In the genomic region with DNA sequence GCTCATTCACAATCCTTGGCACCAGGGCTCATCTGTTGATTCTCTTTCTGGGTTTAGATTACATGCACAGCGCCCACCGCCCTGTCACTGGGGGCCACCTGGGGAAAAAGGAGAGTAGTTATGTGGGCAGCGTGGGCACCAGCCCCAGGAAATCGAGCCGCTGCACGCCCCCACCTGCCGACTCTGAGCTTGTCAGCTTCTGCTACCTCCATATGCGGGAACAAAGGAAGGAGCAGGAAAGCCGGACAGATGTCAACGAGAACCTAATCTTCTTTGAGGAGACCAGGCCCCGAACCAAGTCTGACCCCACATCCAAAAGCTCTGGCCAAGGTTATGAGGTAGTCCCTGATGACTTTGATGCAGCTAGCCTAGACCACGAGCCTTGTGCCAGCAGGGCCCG, we compare ENCODE assay signal across 2 cellular contexts.
TF ChIP-seq lines count a peak whose summit lies in the region.

No MANE protein-coding gene starts in this region.

TF ChIP-seq in endothelial cell of umbilical vein, 7 proteins besides CTCF, POLR2A, EP300 and RAD21:
- no peak for TF ChIP-seq FOS (IDR thresholded peaks at IDR 0.05; ENCODE audit: borderline replicate concordance, insufficient read depth, low read length)
- TF ChIP-seq GATA2 (IDR thresholded peaks at IDR 0.05; ENCODE audit: insufficient read depth, insufficient read length, low read depth, low read length): no peak
- TF ChIP-seq MYC (IDR thresholded peaks at IDR 0.05; ENCODE audit: low read depth, low read length): no peak
- no peak for TF ChIP-seq EZH2 (IDR thresholded peaks at IDR 0.05; ENCODE audit: borderline replicate concordance, low read depth, low read length, severe bottlenecking)
- TF ChIP-seq, protein P1, sequence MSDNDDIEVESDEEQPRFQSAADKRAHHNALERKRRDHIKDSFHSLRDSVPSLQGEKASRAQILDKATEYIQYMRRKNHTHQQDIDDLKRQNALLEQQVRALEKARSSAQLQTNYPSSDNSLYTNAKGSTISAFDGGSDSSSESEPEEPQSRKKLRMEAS (IDR thresholded peaks at IDR 0.05; ENCODE audit: insufficient read depth, insufficient read length): no peak
- TF ChIP-seq JUN (IDR thresholded peaks at IDR 0.05; ENCODE audit: borderline replicate concordance, insufficient read depth, insufficient read length, low read depth): no peak
- TF ChIP-seq POLR2AphosphoS5 (IDR thresholded peaks at IDR 0.05; ENCODE audit: insufficient read depth, low read depth, low read length): no peak

TF ChIP-seq in WTC11, 78 proteins besides CTCF, POLR2A, EP300 and RAD21 (continued from another document):
- TF ChIP-seq, protein P2, sequence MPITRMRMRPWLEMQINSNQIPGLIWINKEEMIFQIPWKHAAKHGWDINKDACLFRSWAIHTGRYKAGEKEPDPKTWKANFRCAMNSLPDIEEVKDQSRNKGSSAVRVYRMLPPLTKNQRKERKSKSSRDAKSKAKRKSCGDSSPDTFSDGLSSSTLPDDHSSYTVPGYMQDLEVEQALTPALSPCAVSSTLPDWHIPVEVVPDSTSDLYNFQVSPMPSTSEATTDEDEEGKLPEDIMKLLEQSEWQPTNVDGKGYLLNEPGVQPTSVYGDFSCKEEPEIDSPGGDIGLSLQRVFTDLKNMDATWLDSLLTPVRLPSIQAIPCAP (CRISPR knock-in tag; IDR thresholded peaks at IDR 0.05): no peak
- TF ChIP-seq, protein P3, sequence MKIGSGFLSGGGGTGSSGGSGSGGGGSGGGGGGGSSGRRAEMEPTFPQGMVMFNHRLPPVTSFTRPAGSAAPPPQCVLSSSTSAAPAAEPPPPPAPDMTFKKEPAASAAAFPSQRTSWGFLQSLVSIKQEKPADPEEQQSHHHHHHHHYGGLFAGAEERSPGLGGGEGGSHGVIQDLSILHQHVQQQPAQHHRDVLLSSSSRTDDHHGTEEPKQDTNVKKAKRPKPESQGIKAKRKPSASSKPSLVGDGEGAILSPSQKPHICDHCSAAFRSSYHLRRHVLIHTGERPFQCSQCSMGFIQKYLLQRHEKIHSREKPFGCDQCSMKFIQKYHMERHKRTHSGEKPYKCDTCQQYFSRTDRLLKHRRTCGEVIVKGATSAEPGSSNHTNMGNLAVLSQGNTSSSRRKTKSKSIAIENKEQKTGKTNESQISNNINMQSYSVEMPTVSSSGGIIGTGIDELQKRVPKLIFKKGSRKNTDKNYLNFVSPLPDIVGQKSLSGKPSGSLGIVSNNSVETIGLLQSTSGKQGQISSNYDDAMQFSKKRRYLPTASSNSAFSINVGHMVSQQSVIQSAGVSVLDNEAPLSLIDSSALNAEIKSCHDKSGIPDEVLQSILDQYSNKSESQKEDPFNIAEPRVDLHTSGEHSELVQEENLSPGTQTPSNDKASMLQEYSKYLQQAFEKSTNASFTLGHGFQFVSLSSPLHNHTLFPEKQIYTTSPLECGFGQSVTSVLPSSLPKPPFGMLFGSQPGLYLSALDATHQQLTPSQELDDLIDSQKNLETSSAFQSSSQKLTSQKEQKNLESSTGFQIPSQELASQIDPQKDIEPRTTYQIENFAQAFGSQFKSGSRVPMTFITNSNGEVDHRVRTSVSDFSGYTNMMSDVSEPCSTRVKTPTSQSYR (CRISPR knock-in tag; IDR thresholded peaks at IDR 0.05): no peak
- TF ChIP-seq ZNF263 (CRISPR knock-in tag; IDR thresholded peaks at IDR 0.05; ENCODE audit: low read depth) (no peak), RELA (CRISPR knock-in tag; IDR thresholded peaks at IDR 0.05; ENCODE audit: borderline replicate concordance) (no peak), JUN (CRISPR knock-in tag; IDR thresholded peaks at IDR 0.05) (no peak), ZNF138 (CRISPR knock-in tag; conservative IDR thresholded peaks at IDR 0.05) (no peak), CBFB (CRISPR knock-in tag; IDR thresholded peaks at IDR 0.05; ENCODE audit: low read depth) (no peak), TCF7 (CRISPR knock-in tag; IDR thresholded peaks at IDR 0.05; ENCODE audit: low read depth) (no peak)
- TF ChIP-seq, protein P4, sequence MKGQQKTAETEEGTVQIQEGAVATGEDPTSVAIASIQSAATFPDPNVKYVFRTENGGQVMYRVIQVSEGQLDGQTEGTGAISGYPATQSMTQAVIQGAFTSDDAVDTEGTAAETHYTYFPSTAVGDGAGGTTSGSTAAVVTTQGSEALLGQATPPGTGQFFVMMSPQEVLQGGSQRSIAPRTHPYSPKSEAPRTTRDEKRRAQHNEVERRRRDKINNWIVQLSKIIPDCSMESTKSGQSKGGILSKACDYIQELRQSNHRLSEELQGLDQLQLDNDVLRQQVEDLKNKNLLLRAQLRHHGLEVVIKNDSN (CRISPR knock-in tag; IDR thresholded peaks at IDR 0.05): no peak
- TF ChIP-seq, protein P5, sequence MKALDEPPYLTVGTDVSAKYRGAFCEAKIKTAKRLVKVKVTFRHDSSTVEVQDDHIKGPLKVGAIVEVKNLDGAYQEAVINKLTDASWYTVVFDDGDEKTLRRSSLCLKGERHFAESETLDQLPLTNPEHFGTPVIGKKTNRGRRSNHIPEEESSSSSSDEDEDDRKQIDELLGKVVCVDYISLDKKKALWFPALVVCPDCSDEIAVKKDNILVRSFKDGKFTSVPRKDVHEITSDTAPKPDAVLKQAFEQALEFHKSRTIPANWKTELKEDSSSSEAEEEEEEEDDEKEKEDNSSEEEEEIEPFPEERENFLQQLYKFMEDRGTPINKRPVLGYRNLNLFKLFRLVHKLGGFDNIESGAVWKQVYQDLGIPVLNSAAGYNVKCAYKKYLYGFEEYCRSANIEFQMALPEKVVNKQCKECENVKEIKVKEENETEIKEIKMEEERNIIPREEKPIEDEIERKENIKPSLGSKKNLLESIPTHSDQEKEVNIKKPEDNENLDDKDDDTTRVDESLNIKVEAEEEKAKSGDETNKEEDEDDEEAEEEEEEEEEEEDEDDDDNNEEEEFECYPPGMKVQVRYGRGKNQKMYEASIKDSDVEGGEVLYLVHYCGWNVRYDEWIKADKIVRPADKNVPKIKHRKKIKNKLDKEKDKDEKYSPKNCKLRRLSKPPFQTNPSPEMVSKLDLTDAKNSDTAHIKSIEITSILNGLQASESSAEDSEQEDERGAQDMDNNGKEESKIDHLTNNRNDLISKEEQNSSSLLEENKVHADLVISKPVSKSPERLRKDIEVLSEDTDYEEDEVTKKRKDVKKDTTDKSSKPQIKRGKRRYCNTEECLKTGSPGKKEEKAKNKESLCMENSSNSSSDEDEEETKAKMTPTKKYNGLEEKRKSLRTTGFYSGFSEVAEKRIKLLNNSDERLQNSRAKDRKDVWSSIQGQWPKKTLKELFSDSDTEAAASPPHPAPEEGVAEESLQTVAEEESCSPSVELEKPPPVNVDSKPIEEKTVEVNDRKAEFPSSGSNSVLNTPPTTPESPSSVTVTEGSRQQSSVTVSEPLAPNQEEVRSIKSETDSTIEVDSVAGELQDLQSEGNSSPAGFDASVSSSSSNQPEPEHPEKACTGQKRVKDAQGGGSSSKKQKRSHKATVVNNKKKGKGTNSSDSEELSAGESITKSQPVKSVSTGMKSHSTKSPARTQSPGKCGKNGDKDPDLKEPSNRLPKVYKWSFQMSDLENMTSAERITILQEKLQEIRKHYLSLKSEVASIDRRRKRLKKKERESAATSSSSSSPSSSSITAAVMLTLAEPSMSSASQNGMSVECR (CRISPR knock-in tag; IDR thresholded peaks at IDR 0.05; ENCODE audit: borderline replicate concordance): no peak
- TF ChIP-seq, protein P6, sequence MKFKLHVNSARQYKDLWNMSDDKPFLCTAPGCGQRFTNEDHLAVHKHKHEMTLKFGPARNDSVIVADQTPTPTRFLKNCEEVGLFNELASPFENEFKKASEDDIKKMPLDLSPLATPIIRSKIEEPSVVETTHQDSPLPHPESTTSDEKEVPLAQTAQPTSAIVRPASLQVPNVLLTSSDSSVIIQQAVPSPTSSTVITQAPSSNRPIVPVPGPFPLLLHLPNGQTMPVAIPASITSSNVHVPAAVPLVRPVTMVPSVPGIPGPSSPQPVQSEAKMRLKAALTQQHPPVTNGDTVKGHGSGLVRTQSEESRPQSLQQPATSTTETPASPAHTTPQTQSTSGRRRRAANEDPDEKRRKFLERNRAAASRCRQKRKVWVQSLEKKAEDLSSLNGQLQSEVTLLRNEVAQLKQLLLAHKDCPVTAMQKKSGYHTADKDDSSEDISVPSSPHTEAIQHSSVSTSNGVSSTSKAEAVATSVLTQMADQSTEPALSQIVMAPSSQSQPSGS (CRISPR knock-in tag; IDR thresholded peaks at IDR 0.05; ENCODE audit: borderline replicate concordance, low read depth): no peak
- TF ChIP-seq, protein P7, sequence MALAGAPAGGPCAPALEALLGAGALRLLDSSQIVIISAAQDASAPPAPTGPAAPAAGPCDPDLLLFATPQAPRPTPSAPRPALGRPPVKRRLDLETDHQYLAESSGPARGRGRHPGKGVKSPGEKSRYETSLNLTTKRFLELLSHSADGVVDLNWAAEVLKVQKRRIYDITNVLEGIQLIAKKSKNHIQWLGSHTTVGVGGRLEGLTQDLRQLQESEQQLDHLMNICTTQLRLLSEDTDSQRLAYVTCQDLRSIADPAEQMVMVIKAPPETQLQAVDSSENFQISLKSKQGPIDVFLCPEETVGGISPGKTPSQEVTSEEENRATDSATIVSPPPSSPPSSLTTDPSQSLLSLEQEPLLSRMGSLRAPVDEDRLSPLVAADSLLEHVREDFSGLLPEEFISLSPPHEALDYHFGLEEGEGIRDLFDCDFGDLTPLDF (CRISPR knock-in tag; IDR thresholded peaks at IDR 0.05): no peak
- TF ChIP-seq, protein P8, sequence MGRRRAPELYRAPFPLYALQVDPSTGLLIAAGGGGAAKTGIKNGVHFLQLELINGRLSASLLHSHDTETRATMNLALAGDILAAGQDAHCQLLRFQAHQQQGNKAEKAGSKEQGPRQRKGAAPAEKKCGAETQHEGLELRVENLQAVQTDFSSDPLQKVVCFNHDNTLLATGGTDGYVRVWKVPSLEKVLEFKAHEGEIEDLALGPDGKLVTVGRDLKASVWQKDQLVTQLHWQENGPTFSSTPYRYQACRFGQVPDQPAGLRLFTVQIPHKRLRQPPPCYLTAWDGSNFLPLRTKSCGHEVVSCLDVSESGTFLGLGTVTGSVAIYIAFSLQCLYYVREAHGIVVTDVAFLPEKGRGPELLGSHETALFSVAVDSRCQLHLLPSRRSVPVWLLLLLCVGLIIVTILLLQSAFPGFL (CRISPR knock-in tag; IDR thresholded peaks at IDR 0.05; ENCODE audit: borderline replicate concordance): no peak
- TF ChIP-seq, protein P9, sequence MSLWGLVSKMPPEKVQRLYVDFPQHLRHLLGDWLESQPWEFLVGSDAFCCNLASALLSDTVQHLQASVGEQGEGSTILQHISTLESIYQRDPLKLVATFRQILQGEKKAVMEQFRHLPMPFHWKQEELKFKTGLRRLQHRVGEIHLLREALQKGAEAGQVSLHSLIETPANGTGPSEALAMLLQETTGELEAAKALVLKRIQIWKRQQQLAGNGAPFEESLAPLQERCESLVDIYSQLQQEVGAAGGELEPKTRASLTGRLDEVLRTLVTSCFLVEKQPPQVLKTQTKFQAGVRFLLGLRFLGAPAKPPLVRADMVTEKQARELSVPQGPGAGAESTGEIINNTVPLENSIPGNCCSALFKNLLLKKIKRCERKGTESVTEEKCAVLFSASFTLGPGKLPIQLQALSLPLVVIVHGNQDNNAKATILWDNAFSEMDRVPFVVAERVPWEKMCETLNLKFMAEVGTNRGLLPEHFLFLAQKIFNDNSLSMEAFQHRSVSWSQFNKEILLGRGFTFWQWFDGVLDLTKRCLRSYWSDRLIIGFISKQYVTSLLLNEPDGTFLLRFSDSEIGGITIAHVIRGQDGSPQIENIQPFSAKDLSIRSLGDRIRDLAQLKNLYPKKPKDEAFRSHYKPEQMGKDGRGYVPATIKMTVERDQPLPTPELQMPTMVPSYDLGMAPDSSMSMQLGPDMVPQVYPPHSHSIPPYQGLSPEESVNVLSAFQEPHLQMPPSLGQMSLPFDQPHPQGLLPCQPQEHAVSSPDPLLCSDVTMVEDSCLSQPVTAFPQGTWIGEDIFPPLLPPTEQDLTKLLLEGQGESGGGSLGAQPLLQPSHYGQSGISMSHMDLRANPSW (CRISPR knock-in tag; conservative IDR thresholded peaks at IDR 0.05; ENCODE audit: low read depth): no peak
- TF ChIP-seq, protein P10, sequence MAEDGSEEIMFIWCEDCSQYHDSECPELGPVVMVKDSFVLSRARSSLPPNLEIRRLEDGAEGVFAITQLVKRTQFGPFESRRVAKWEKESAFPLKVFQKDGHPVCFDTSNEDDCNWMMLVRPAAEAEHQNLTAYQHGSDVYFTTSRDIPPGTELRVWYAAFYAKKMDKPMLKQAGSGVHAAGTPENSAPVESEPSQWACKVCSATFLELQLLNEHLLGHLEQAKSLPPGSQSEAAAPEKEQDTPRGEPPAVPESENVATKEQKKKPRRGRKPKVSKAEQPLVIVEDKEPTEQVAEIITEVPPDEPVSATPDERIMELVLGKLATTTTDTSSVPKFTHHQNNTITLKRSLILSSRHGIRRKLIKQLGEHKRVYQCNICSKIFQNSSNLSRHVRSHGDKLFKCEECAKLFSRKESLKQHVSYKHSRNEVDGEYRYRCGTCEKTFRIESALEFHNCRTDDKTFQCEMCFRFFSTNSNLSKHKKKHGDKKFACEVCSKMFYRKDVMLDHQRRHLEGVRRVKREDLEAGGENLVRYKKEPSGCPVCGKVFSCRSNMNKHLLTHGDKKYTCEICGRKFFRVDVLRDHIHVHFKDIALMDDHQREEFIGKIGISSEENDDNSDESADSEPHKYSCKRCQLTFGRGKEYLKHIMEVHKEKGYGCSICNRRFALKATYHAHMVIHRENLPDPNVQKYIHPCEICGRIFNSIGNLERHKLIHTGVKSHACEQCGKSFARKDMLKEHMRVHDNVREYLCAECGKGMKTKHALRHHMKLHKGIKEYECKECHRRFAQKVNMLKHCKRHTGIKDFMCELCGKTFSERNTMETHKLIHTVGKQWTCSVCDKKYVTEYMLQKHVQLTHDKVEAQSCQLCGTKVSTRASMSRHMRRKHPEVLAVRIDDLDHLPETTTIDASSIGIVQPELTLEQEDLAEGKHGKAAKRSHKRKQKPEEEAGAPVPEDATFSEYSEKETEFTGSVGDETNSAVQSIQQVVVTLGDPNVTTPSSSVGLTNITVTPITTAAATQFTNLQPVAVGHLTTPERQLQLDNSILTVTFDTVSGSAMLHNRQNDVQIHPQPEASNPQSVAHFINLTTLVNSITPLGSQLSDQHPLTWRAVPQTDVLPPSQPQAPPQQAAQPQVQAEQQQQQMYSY (CRISPR knock-in tag; IDR thresholded peaks at IDR 0.05): no peak
